26 cellular contexts compared by ENCODE assay signal in genomic region chr17:74394977-74395376, GRCh38. TPM values are rescaled to one million over a fixed set of nuclear protein-coding genes. Genes with fewer than 3 reads are reported as not detected.
DNase-seq lines count a peak whose midpoint lies in the region; ATAC-seq, FAIRE-seq and TF ChIP-seq lines count a peak whose summit lies in the region.
"Had no signal": no experiment of that assay in that cellular context is flagged by ENCODE, and none has a peak within 500 bp of the region (broad histone marks: within the 10 kb centered on the region; RNA-seq: fewer than 3 reads in every experiment).

No MANE protein-coding gene starts in this region.

- H3K4me1 ChIP-seq in astrocyte (ENCODE audit: insufficient read depth, low read length): no peaks in the 10 kb centered on the region
- peaks cover 7% of the 10 kb centered on the region for H3K4me1 ChIP-seq in mucosa of descending colon (ENCODE audit: low read depth)
- H3K4me1 ChIP-seq: colonic mucosa, neural progenitor cell, right atrium auricular region had no signal

- DNase-seq in natural killer cell treated with Interleukin-12 subunit alpha and Interleukin-12 subunit beta and Interleukin-15 and Interleukin-18, amount 100 ng/mL, for 72 hours (ENCODE audit: low spot score): peak; percentile 32
- DNase-seq in natural killer cell (no peak), astrocyte (ENCODE audit: low read depth) (no peak), mucosa of descending colon (peak; percentile 47 to 64 (median 52)), ureter (ENCODE audit: low spot score) (peak; percentile 64)
- DNase-seq: activated CD4-positive, alpha-beta T cell treated with anti-CD3 and anti-CD28 coated beads, Interleukin-2, amount 50 U/mL, for 4 hours; activated gamma-delta T cell treated with Interleukin-2 at 50 U/mL for 16 hours; amygdala; CD4-positive, alpha-beta T cell; colonic mucosa; DMS53; GM23248; hippocampal formation; NCI-H1092 treated with DMSO at 0.1 percent for 48 hours; NCI-H2081 treated with DMSO at 0.1 percent for 48 hours; NCI-H510A treated with DMSO at 0.1 percent for 48 hours; stimulated activated CD4-positive, alpha-beta T cell treated with anti-CD3 and anti-CD28 coated beads, Interleukin-15, amount 100 ng/mL, for 24 hours; WERI-Rb-1 had no signal

- H3K27me3 ChIP-seq in astrocyte (ENCODE audit: insufficient read depth, low read length): no peaks in the 10 kb centered on the region
- H3K27me3 ChIP-seq: colonic mucosa, neural progenitor cell, right atrium auricular region had no signal

- intact Hi-C loops in natural killer cell (cut with micrococcal nuclease): no loop called here
- intact Hi-C loops in mucosa of descending colon (cut with DNase I, micrococcal nuclease): no loop called here

- no peak overlapping the region for H3K4me2 ChIP-seq in astrocyte (ENCODE audit: low read length)
- H3K4me2 ChIP-seq: neural progenitor cell had no signal

- H3K27ac Mint-ChIP-seq in natural killer cell treated with Interleukin-12 subunit alpha and Interleukin-12 subunit beta and Interleukin-15 and Interleukin-18, amount 100 ng/mL, for 72 hours: peak overlapping the region in 1 of 2 donors; percentile 49
- H3K27ac Mint-ChIP-seq in natural killer cell (no peak overlapping the region), astrocyte (ENCODE audit: unreplicated experiment) (peak overlapping the region; percentile 5)
- H3K27ac Mint-ChIP-seq: CD4-positive, alpha-beta T cell; neural progenitor cell had no signal

- no peaks in the 10 kb centered on the region for H3K79me2 ChIP-seq in astrocyte (ENCODE audit: insufficient read depth, low read length)

- no peak overlapping the region for H3K9ac ChIP-seq in astrocyte (ENCODE audit: low read length)
- H3K9ac ChIP-seq: GM23248, neural progenitor cell had no signal

- no peak for ATAC-seq in natural killer cell treated with Interleukin-12 subunit alpha and Interleukin-12 subunit beta and Interleukin-15 and Interleukin-18, amount 100 ng/mL, for 72 hours
- no peak for ATAC-seq in natural killer cell
- ATAC-seq in mucosa of descending colon: peak; percentile 97
- ATAC-seq in GM18873 (IDR thresholded peaks at IDR 0.05; ENCODE audit: low FRiP score, unreplicated experiment): no peak
- no peak for ATAC-seq in GM18520 (IDR thresholded peaks at IDR 0.05; ENCODE audit: unreplicated experiment)
- ATAC-seq in HG03342 (IDR thresholded peaks at IDR 0.05; ENCODE audit: unreplicated experiment): no peak
- ATAC-seq: Right ventricle myocardium inferior had no signal

- TF ChIP-seq CTCF in natural killer cell (IDR thresholded peaks at IDR 0.05) (no peak), astrocyte (IDR thresholded peaks at IDR 0.05; ENCODE audit: insufficient read depth, low read depth, low read length) (no peak), mucosa of descending colon (IDR thresholded peaks at IDR 0.05) (no peak)

- no peak overlapping the region for H3K27ac ChIP-seq in astrocyte (ENCODE audit: low read depth, low read length)
- H3K27ac ChIP-seq: colonic mucosa, GM23248, neural progenitor cell, right atrium auricular region, WERI-Rb-1 had no signal

- peaks cover 0 to 2% of the 10 kb centered on the region in 2 donors for H3K27me3 Mint-ChIP-seq in natural killer cell treated with Interleukin-12 subunit alpha and Interleukin-12 subunit beta and Interleukin-15 and Interleukin-18, amount 100 ng/mL, for 72 hours
- H3K27me3 Mint-ChIP-seq in natural killer cell (ENCODE audit: low read depth in 2 of 2): peaks cover 0 to 5% of the 10 kb centered on the region in 2 donors
- H3K27me3 Mint-ChIP-seq in astrocyte (ENCODE audit: low read depth, unreplicated experiment): peaks cover 20% of the 10 kb centered on the region
- H3K27me3 Mint-ChIP-seq: CD4-positive, alpha-beta T cell had no signal

- H3K9me3 Mint-ChIP-seq in natural killer cell treated with Interleukin-12 subunit alpha and Interleukin-12 subunit beta and Interleukin-15 and Interleukin-18, amount 100 ng/mL, for 72 hours: no peaks in the 10 kb centered on the region
- H3K9me3 Mint-ChIP-seq in natural killer cell (no peaks in the 10 kb centered on the region), astrocyte (ENCODE audit: unreplicated experiment) (no peaks in the 10 kb centered on the region)
- H3K9me3 Mint-ChIP-seq: CD4-positive, alpha-beta T cell; neural progenitor cell had no signal

- H3K36me3 ChIP-seq in astrocyte (ENCODE audit: insufficient read depth, low read length) (no peaks in the 10 kb centered on the region), mucosa of descending colon (ENCODE audit: low read depth) (no peaks in the 10 kb centered on the region)
- H3K36me3 ChIP-seq: colonic mucosa, neural progenitor cell, right atrium auricular region, WERI-Rb-1 had no signal

- H3K36me3 Mint-ChIP-seq in natural killer cell treated with Interleukin-12 subunit alpha and Interleukin-12 subunit beta and Interleukin-15 and Interleukin-18, amount 100 ng/mL, for 72 hours: no peaks in the 10 kb centered on the region
- H3K36me3 Mint-ChIP-seq in natural killer cell (no peaks in the 10 kb centered on the region), astrocyte (ENCODE audit: low read depth, unreplicated experiment) (no peaks in the 10 kb centered on the region)
- H3K36me3 Mint-ChIP-seq: neural progenitor cell had no signal

- H3K4me3 Mint-ChIP-seq in natural killer cell treated with Interleukin-12 subunit alpha and Interleukin-12 subunit beta and Interleukin-15 and Interleukin-18, amount 100 ng/mL, for 72 hours: no peak overlapping the region
- H3K4me3 Mint-ChIP-seq in natural killer cell (no peak overlapping the region), astrocyte (ENCODE audit: unreplicated experiment) (no peak overlapping the region)
- H3K4me3 Mint-ChIP-seq: CD4-positive, alpha-beta T cell; neural progenitor cell had no signal

- no peaks in the 10 kb centered on the region for H3K9me3 ChIP-seq in astrocyte (ENCODE audit: insufficient read depth, low read depth, low read length)
- H3K9me3 ChIP-seq in mucosa of descending colon: no peaks in the 10 kb centered on the region
- H3K9me3 ChIP-seq: colonic mucosa, right atrium auricular region had no signal

- FAIRE-seq in astrocyte (lab: Jason Lieb, UNC): no peak

- peaks cover 0 to 5% of the 10 kb centered on the region in 2 donors for H3K4me1 Mint-ChIP-seq in natural killer cell treated with Interleukin-12 subunit alpha and Interleukin-12 subunit beta and Interleukin-15 and Interleukin-18, amount 100 ng/mL, for 72 hours (ENCODE audit: low read depth in 2 of 2)
- H3K4me1 Mint-ChIP-seq in natural killer cell (peaks cover 6 to 10% of the 10 kb centered on the region in 2 donors), astrocyte (ENCODE audit: low read depth, unreplicated experiment) (peaks cover 6% of the 10 kb centered on the region)

- H2AFZ ChIP-seq in astrocyte (ENCODE audit: low read depth, low read length): no peak overlapping the region
- H2AFZ ChIP-seq: GM23248, neural progenitor cell had no signal

- H3K4me3 ChIP-seq in astrocyte (ENCODE audit: insufficient read depth, low read depth, low read length) (no peak overlapping the region), mucosa of descending colon (no peak overlapping the region)
- H3K4me3 ChIP-seq: colonic mucosa, GM23248, neural progenitor cell, right atrium auricular region had no signal

- H4K20me1 ChIP-seq in astrocyte (ENCODE audit: insufficient read depth, low read length): no peaks in the 10 kb centered on the region

RNA-seq across cellular contexts. Expression of gene GPR142, which starts 27.7 kb away (rescaled TPM):
- total RNA-seq in natural killer cell treated with Interleukin-12 subunit alpha and Interleukin-12 subunit beta and Interleukin-15 and Interleukin-18, amount 100 ng/mL, for 72 hours: not detected
- not detected for total RNA-seq in natural killer cell
- total RNA-seq in astrocyte: not detected in 2 replicates
- under 1 TPM in 1 of 3 donors, not detected in 2; 0.17 TPM for total RNA-seq in mucosa of descending colon
- 0.52 TPM for total RNA-seq in ureter
- total RNA-seq: CD4-positive, alpha-beta T cell; GM23248; kidney epithelial cell; mesenteric fat pad; right atrium auricular region; Right ventricle myocardium inferior had no signal

RNA-seq across cellular contexts. Expression of gene BTBD17, which starts 33.3 kb away (rescaled TPM):
- not detected for total RNA-seq in natural killer cell treated with Interleukin-12 subunit alpha and Interleukin-12 subunit beta and Interleukin-15 and Interleukin-18, amount 100 ng/mL, for 72 hours
- total RNA-seq in natural killer cell (under 1 TPM in 1 of 3 donors, not detected in 2; 0.48 TPM), astrocyte (not detected in 2 replicates), mucosa of descending colon (under 1 TPM in 1 of 3 donors, not detected in 2; 0.17 TPM), ureter (not detected)
- total RNA-seq: CD4-positive, alpha-beta T cell; GM23248; kidney epithelial cell; mesenteric fat pad; right atrium auricular region; Right ventricle myocardium inferior had no signal

RNA-seq across cellular contexts. Expression of gene GPRC5C, which starts 36.9 kb away (rescaled TPM):
- under 1 TPM in 1 of 2 donors, not detected in 1; 0.25 TPM for total RNA-seq in natural killer cell treated with Interleukin-12 subunit alpha and Interleukin-12 subunit beta and Interleukin-15 and Interleukin-18, amount 100 ng/mL, for 72 hours
- under 1 TPM; 0.26 to 0.60 (median 0.29) TPM for total RNA-seq in natural killer cell
- total RNA-seq in astrocyte: 65.3 and 70.4 TPM in 2 replicates
- 100 to 1,000 TPM in 2 of 3 donors, 10 to 100 TPM in 1; 62.2 to 172 (median 139) TPM for total RNA-seq in mucosa of descending colon
- total RNA-seq in ureter: 153 TPM
- total RNA-seq: CD4-positive, alpha-beta T cell had no signal

Comparison
In these comparisons a context has a peak if more than half of its experiments do, and no peak if none do; other contexts are left out.
1. DNase-seq: peak in natural killer cell treated with Interleukin-12 subunit alpha and Interleukin-12 subunit beta and Interleukin-15 and Interleukin-18, amount 100 ng/mL, for 72 hours (single experiment), mucosa of descending colon (3 of 3) and ureter (single experiment); none in natural killer cell (single experiment) and astrocyte (single experiment).
2. RNA of gene GPRC5C, which starts 36.9 kb away (total RNA-seq): 153 TPM in ureter (single experiment), 62.2 to 172 TPM in mucosa of descending colon and 65.3 to 70.4 TPM in astrocyte; 0.26 to 0.60 TPM in natural killer cell and 0.25 TPM in natural killer cell treated with Interleukin-12 subunit alpha and Interleukin-12 subunit beta and Interleukin-15 and Interleukin-18, amount 100 ng/mL, for 72 hours; every median in the first group is over 10 times any median in the second.